ENCODE assay signal across 8 cellular contexts in genomic region chr12:123150804-123151678, GRCh38. TPM values are rescaled to one million over a fixed set of nuclear protein-coding genes. Genes with fewer than 3 reads are reported as not detected.
A peak's percentile ranks its signal among the peaks of the same experiment; 100 is the strongest.
DNase-seq lines count a peak whose midpoint lies in the region; ATAC-seq and TF ChIP-seq lines count a peak whose summit lies in the region.

Gene PITPNM2, minus strand, starts transcription at chr12:123151090. Its CDS starts 116,500 bp downstream, at chr12:123034590.

- 0 out of 2 replicates have a peak, but pooled peaks cover 1% of the 10 kb centered on the region for H3K27me3 ChIP-seq in GM06990 (replicated peaks; ENCODE audit: control insufficient read depth, insufficient read depth, low read length)

- peaks cover 2% of the 10 kb centered on the region; the same call in 1 of the 2 replicates for H3K36me3 ChIP-seq in GM06990 (ENCODE audit: control insufficient read depth, insufficient read depth, low read length)

- peak within 1 kb of the TSS; percentile 75 for H3K4me3 Mint-ChIP-seq in activated CD4-positive, alpha-beta memory T cell treated with anti-CD3 and anti-CD28 coated beads for 36 hours

- intact Hi-C loops in activated CD4-positive, alpha-beta memory T cell treated with anti-CD3 and anti-CD28 coated beads for 36 hours (cut with micrococcal nuclease): loop anchor here (2.0 kb wide), 1 partner anchor 82 kb away; the partner anchor contains the start of genes MPHOSPH9 and MTRFR

- DNase-seq in GM06990 (ENCODE audit: extremely low read depth, insufficient read length) (peak; percentile 59), NCI-H460 (ENCODE audit: extremely low read depth, low read depth) (peak; percentile 47), medulla oblongata (ENCODE audit: extremely low spot score) (peak; percentile 55)
- DNase-seq in activated CD4-positive, alpha-beta memory T cell treated with anti-CD3 and anti-CD28 coated beads for 36 hours: peak; percentile 66
- peak; percentile 42 for DNase-seq in effector CD4-positive, alpha-beta T cell
- peak; percentile 44 to 53 for DNase-seq in stimulated activated CD8-positive, alpha-beta memory T cell treated with anti-CD3 and anti-CD28 coated beads, Interleukin-2, amount 100 ng/mL, for 48 hours (ENCODE audit: low read depth in 2 of 2)

- CTCF ChIA-PET in activated CD4-positive, alpha-beta memory T cell treated with anti-CD3 and anti-CD28 coated beads for 36 hours (lab: Charles Lee): interaction anchor here (0.8 to 2.7 kb wide), 9 partner anchors 74 to 563 kb away, joined by 3 to 15 read pairs (median 3); partner anchors contain the start of genes MPHOSPH9, MTRFR and OGFOD2

- peaks cover 4% of the 10 kb centered on the region for H3K27me3 Mint-ChIP-seq in activated CD4-positive, alpha-beta memory T cell treated with anti-CD3 and anti-CD28 coated beads for 36 hours

- H3K36me3 Mint-ChIP-seq in activated CD4-positive, alpha-beta memory T cell treated with anti-CD3 and anti-CD28 coated beads for 36 hours: peaks cover 5% of the 10 kb centered on the region

- H3K4me3 ChIP-seq in GM06990 (replicated peaks; ENCODE audit: low read depth, low read length): peak within 1 kb of the TSS; percentile 56

- POLR2A ChIA-PET in activated CD4-positive, alpha-beta memory T cell treated with anti-CD3 and anti-CD28 coated beads for 36 hours (lab: Charles Lee): interaction anchor here (0.6 to 1.6 kb wide), 3 partner anchors 10 to 156 kb away, joined by 3 to 5 read pairs (median 4); no protein-coding TSS in a partner anchor

- ATAC-seq in HG02610 (IDR thresholded peaks at IDR 0.05; ENCODE audit: unreplicated experiment) (peak; percentile 63), GM18861 (IDR thresholded peaks at IDR 0.05; ENCODE audit: unreplicated experiment) (no peak)

- peaks cover 27% of the 10 kb centered on the region for H3K4me1 Mint-ChIP-seq in activated CD4-positive, alpha-beta memory T cell treated with anti-CD3 and anti-CD28 coated beads for 36 hours (ENCODE audit: low read depth)

- TF ChIP-seq CTCF in GM06990 (IDR thresholded peaks at IDR 0.05; ENCODE audit: insufficient read depth, low read length, poor library complexity, severe bottlenecking): no peak

- H3K9me3 Mint-ChIP-seq in activated CD4-positive, alpha-beta memory T cell treated with anti-CD3 and anti-CD28 coated beads for 36 hours: no peaks in the 10 kb centered on the region

- H3K27ac Mint-ChIP-seq in activated CD4-positive, alpha-beta memory T cell treated with anti-CD3 and anti-CD28 coated beads for 36 hours: no peak within 1 kb of the TSS

RNA-seq across cellular contexts. Expression of gene PITPNM2, which starts in this region (rescaled TPM):
- total RNA-seq in NCI-H460 (2014; rRNA removed; shearing (Covaris generic)): 3.4 and 4.1 TPM in 2 replicates
- 11.9 and 12.1 TPM in 2 replicates for polyA plus RNA-seq in NCI-H460 (2014; cell fraction: nucleus; rRNA removed)
- total RNA-seq in activated CD4-positive, alpha-beta memory T cell treated with anti-CD3 and anti-CD28 coated beads for 36 hours: 1 to 10 TPM; 5.9 to 6.5 TPM
